8 cellular contexts compared by ENCODE assay signal in genomic region chr15:96273317-96274086, GRCh38. TPM values are rescaled to one million over a fixed set of nuclear protein-coding genes. Genes with fewer than 3 reads are reported as not detected.
DNase-seq lines count a peak whose midpoint lies in the region; ATAC-seq and TF ChIP-seq lines count a peak whose summit lies in the region.

No MANE protein-coding gene starts in this region.

- no peak overlapping the region for H3K4me3 ChIP-seq in A673 (ENCODE audit: low read depth, low read length, poor library complexity, severe bottlenecking)
- no peak overlapping the region for H3K4me3 ChIP-seq in fibroblast of villous mesenchyme (ENCODE audit: low read depth, low read length)
- H3K4me3 ChIP-seq in tibial artery = no peak overlapping the region

- H3K36me3 ChIP-seq in A673 (ENCODE audit: insufficient read depth, low read length, poor library complexity, severe bottlenecking) (no peaks in the 10 kb centered on the region), tibial artery (peaks cover 23 to 57% (median 50%) of the 10 kb centered on the region in 3 donors)

- TF ChIP-seq CTCF in A673 (conservative IDR thresholded peaks at IDR 0.05; ENCODE audit: low read depth, low read length) (no peak), fibroblast of villous mesenchyme (IDR thresholded peaks at IDR 0.05; ENCODE audit: insufficient read depth, low read depth, low read length) (no peak), tibial artery (IDR thresholded peaks at IDR 0.05) (no peak)

- intact Hi-C loops in A673 (cut with micrococcal nuclease; ENCODE audit: unreplicated experiment) = no loop called here
- intact Hi-C loops in tibial artery (cut with DNase I; ENCODE audit: low total_unique reads) = no loop called here

- no peaks in the 10 kb centered on the region for H3K27me3 ChIP-seq in A673 (replicated peaks; ENCODE audit: insufficient read depth, low read depth, low read length, poor library complexity)
- no peaks in the 10 kb centered on the region for H3K27me3 ChIP-seq in tibial artery

- ATAC-seq in GM18519 (IDR thresholded peaks at IDR 0.05; ENCODE audit: low FRiP score, unreplicated experiment) = peak; percentile 51

- DNase-seq in A673 (ENCODE audit: low spot score) = peak; percentile 54
- peak; percentile 76 for DNase-seq in RKO (ENCODE audit: low spot score)
- DNase-seq in fibroblast of villous mesenchyme (ENCODE audit: low read depth) = peak; percentile 98
- DNase-seq in activated gamma-delta T cell (lab: John Stamatoyannopoulos, UW) = no peak
- DNase-seq in Kasumi-1 (lab: John Stamatoyannopoulos, UW) = no peak
- no peak for DNase-seq in tibial artery
- no peak for DNase-seq in middle frontal gyrus (ENCODE audit: extremely low spot score, low spot score)

- POLR2A ChIA-PET in A673 (lab: Charles Lee; ENCODE audit: low non-redundant PET) = no interaction called here

- H3K4me1 ChIP-seq in A673 (ENCODE audit: insufficient read depth, low read length, poor library complexity, severe bottlenecking) (peaks cover 25% of the 10 kb centered on the region), tibial artery (no peaks in the 10 kb centered on the region)

- no TSS peak for BruUV-seq in A673 (replicated peaks; lab: Mats Ljungman, UMichigan)

- CTCF ChIA-PET in A673 (lab: Charles Lee) = no interaction called here

- H3K27ac ChIP-seq in A673 (ENCODE audit: low read depth, low read length, poor library complexity, severe bottlenecking) = no peak overlapping the region
- no peak overlapping the region for H3K27ac ChIP-seq in tibial artery

- H3K9me3 ChIP-seq in A673 (ENCODE audit: low read depth, low read length, poor library complexity, severe bottlenecking) (no peaks in the 10 kb centered on the region), tibial artery (no peaks in the 10 kb centered on the region)

RNA-seq across cellular contexts. Expression of gene NR2F2, which starts 57.0 kb away (rescaled TPM):
- total RNA-seq in A673 (2021) (106 and 138 TPM in 2 replicates), fibroblast of villous mesenchyme (73.1 and 96.3 TPM in 2 replicates)

Comparison
In these comparisons a context has a peak if more than half of its experiments do, and no peak if none do; other contexts are left out.
1. DNase-seq: peak in A673 (single experiment), RKO (single experiment) and fibroblast of villous mesenchyme (single experiment); none in activated gamma-delta T cell (single experiment), Kasumi-1 (0 of 2), tibial artery (0 of 2) and middle frontal gyrus (single experiment).